ENCODE assay signal across 33 cellular contexts in genomic region chr7:85119934-85120333, GRCh38.
"Had no signal": no experiment of that assay in that cellular context is flagged by ENCODE, and none has a peak within 500 bp of the region (broad histone marks: within the 10 kb centered on the region; RNA-seq: fewer than 3 reads in every experiment).

No MANE protein-coding gene starts in this region.

- H3K4me3 Mint-ChIP-seq: activated CD4-positive, alpha-beta memory T cell treated with anti-CD3 and anti-CD28 coated beads, Interleukin-2, amount 10 ng/mL, durations not matched to agents 7 days and 5 days; activated CD8-positive, alpha-beta memory T cell treated with anti-CD3 and anti-CD28 coated beads, Interleukin-2, amount 10 ng/mL, durations not matched to agents 7 days and 5 days; activated naive CD4-positive, alpha-beta T cell treated with anti-CD3 and anti-CD28 coated beads, Interleukin-2, amount 10 ng/mL, durations not matched to agents 7 days and 5 days; activated naive CD8-positive, alpha-beta T cell; activated naive CD8-positive, alpha-beta T cell treated with anti-CD3 and anti-CD28 coated beads, Interleukin-2, amount 50 U/mL, for 24 hours; T-helper 1 cell treated with Interleukin-12 subunit alpha and Interleukin-12 subunit beta and Interleukin-4 antibody, amounts not matched to agents 30 μg/mL and 1 μg/mL, for 36 hours; T-helper 2 cell treated with Interferon-gamma antibody and Interleukin-4, amounts not matched to agents 5 μg/mL and 100 μg/mL, for 36 hours; WTC11 had no signal

- H3K9ac ChIP-seq: KMS-11, SK-N-SH had no signal

- H3K9me3 Mint-ChIP-seq: activated naive CD4-positive, alpha-beta T cell treated with anti-CD3 and anti-CD28 coated beads, Interleukin-2, amount 10 ng/mL, durations not matched to agents 7 days and 5 days; activated naive CD8-positive, alpha-beta T cell treated with anti-CD3 and anti-CD28 coated beads, Interleukin-2, amount 50 U/mL, for 24 hours; T-helper 1 cell treated with Interleukin-12 subunit alpha and Interleukin-12 subunit beta and Interleukin-4 antibody, amounts not matched to agents 30 μg/mL and 1 μg/mL, for 36 hours; T-helper 2 cell treated with Interferon-gamma antibody and Interleukin-4, amounts not matched to agents 5 μg/mL and 100 μg/mL, for 36 hours had no signal

- H3K36me3 ChIP-seq: breast epithelium, Peyer's patch, SJSA1 had no signal

- H3K4me3 ChIP-seq: body of pancreas, breast epithelium, Peyer's patch, SJSA1 had no signal

- H3K27ac ChIP-seq: body of pancreas, breast epithelium, KMS-11, Peyer's patch, SJSA1 had no signal

- H3K9me3 ChIP-seq: body of pancreas, breast epithelium, Peyer's patch, SJSA1, SK-N-SH had no signal

- H3K27me3 ChIP-seq: body of pancreas, breast epithelium, Peyer's patch, SJSA1 had no signal

- H3K4me1 ChIP-seq: body of pancreas, breast epithelium, Peyer's patch had no signal

- DNase-seq: activated CD4-positive, alpha-beta memory T cell treated with anti-CD3 and anti-CD28 coated beads, Interleukin-2, amount 10 ng/mL, durations not matched to agents 7 days and 5 days; activated CD4-positive, alpha-beta T cell treated with anti-CD3 and anti-CD28 coated beads for 4 hours; activated CD4-positive, CD25-positive, alpha-beta regulatory T cell treated with anti-CD3 and anti-CD28 coated beads, Interleukin-2, amount 50 U/mL, for 72 hours; activated CD8-positive, alpha-beta memory T cell treated with anti-CD3 and anti-CD28 coated beads for 24 hours; activated CD8-positive, alpha-beta memory T cell treated with anti-CD3 and anti-CD28 coated beads, Interleukin-2, amount 10 ng/mL, durations not matched to agents 7 days and 5 days; activated CD8-positive, alpha-beta memory T cell treated with anti-CD3 and anti-CD28 coated beads, Interleukin-2, amount 50 U/mL, for 48 hours; activated effector memory CD4-positive, alpha-beta T cell treated with Interleukin-2 at 50 U/mL for 16 hours; activated naive CD4-positive, alpha-beta T cell treated with anti-CD3 and anti-CD28 coated beads, Interleukin-2, amount 10 ng/mL, durations not matched to agents 7 days and 5 days; activated naive CD8-positive, alpha-beta T cell treated with anti-CD3 and anti-CD28 coated beads, Interleukin-2, amount 50 U/mL, for 24 hours; activated T-cell treated with anti-CD3 and anti-CD28 coated beads, Interleukin-2, amount 50 U/mL, for 48 hours; body of pancreas; MM.1S; NCI-H1048; NCI-H1105 treated with DMSO at 0.1 percent for 48 hours; NCI-H1436; NCI-H1694; NCI-H1930; NCI-H2081 treated with DMSO at 0.1 percent for 48 hours; NCI-H226; NCI-H446 treated with DMSO at 0.1 percent for 48 hours; NCI-H524; PC-3; Peyer's patch; RPMI8226; SHP77 treated with DMSO at 0.1 percent for 48 hours; SK-N-SH had no signal

- H3K4me2 ChIP-seq: KMS-11, SK-N-SH had no signal

- H3K36me3 Mint-ChIP-seq: activated CD8-positive, alpha-beta memory T cell treated with anti-CD3 and anti-CD28 coated beads, Interleukin-2, amount 10 ng/mL, durations not matched to agents 7 days and 5 days; activated naive CD4-positive, alpha-beta T cell treated with anti-CD3 and anti-CD28 coated beads, Interleukin-2, amount 10 ng/mL, durations not matched to agents 7 days and 5 days; activated naive CD8-positive, alpha-beta T cell; WTC11 had no signal

- ATAC-seq: activated CD8-positive, alpha-beta memory T cell treated with anti-CD3 and anti-CD28 coated beads, Interleukin-2, amount 10 ng/mL, durations not matched to agents 7 days and 5 days; activated naive CD8-positive, alpha-beta T cell treated with anti-CD3 and anti-CD28 coated beads, Interleukin-2, amount 50 U/mL, for 24 hours; body of pancreas; PC-3; WTC11 had no signal

- H3K27me3 Mint-ChIP-seq: activated CD4-positive, alpha-beta memory T cell treated with anti-CD3 and anti-CD28 coated beads, Interleukin-2, amount 10 ng/mL, durations not matched to agents 7 days and 5 days; activated CD8-positive, alpha-beta memory T cell treated with anti-CD3 and anti-CD28 coated beads, Interleukin-2, amount 10 ng/mL, durations not matched to agents 7 days and 5 days; activated naive CD4-positive, alpha-beta T cell treated with anti-CD3 and anti-CD28 coated beads, Interleukin-2, amount 10 ng/mL, durations not matched to agents 7 days and 5 days; activated naive CD8-positive, alpha-beta T cell; activated naive CD8-positive, alpha-beta T cell treated with anti-CD3 and anti-CD28 coated beads, Interleukin-2, amount 50 U/mL, for 24 hours had no signal

- H3K4me1 Mint-ChIP-seq: activated CD4-positive, alpha-beta memory T cell treated with anti-CD3 and anti-CD28 coated beads, Interleukin-2, amount 10 ng/mL, durations not matched to agents 7 days and 5 days; activated CD8-positive, alpha-beta memory T cell treated with anti-CD3 and anti-CD28 coated beads, Interleukin-2, amount 10 ng/mL, durations not matched to agents 7 days and 5 days; activated naive CD4-positive, alpha-beta T cell treated with anti-CD3 and anti-CD28 coated beads, Interleukin-2, amount 10 ng/mL, durations not matched to agents 7 days and 5 days; activated naive CD8-positive, alpha-beta T cell treated with anti-CD3 and anti-CD28 coated beads, Interleukin-2, amount 50 U/mL, for 24 hours; WTC11 had no signal

- H3K27ac Mint-ChIP-seq: activated CD4-positive, alpha-beta memory T cell treated with anti-CD3 and anti-CD28 coated beads, Interleukin-2, amount 10 ng/mL, durations not matched to agents 7 days and 5 days; activated CD8-positive, alpha-beta memory T cell treated with anti-CD3 and anti-CD28 coated beads, Interleukin-2, amount 10 ng/mL, durations not matched to agents 7 days and 5 days; activated naive CD4-positive, alpha-beta T cell treated with anti-CD3 and anti-CD28 coated beads, Interleukin-2, amount 10 ng/mL, durations not matched to agents 7 days and 5 days; activated naive CD8-positive, alpha-beta T cell; activated naive CD8-positive, alpha-beta T cell treated with anti-CD3 and anti-CD28 coated beads, Interleukin-2, amount 50 U/mL, for 24 hours; T-helper 1 cell treated with Interleukin-12 subunit alpha and Interleukin-12 subunit beta and Interleukin-4 antibody, amounts not matched to agents 30 μg/mL and 1 μg/mL, for 36 hours; T-helper 2 cell treated with Interferon-gamma antibody and Interleukin-4, amounts not matched to agents 5 μg/mL and 100 μg/mL, for 36 hours; WTC11 had no signal
